In genomic region chr17:72699566-72699965, GRCh38 we compare ENCODE assay signal across 1 cellular context.
TF ChIP-seq lines count a peak whose summit lies in the region.

No MANE protein-coding gene starts in this region.

TF ChIP-seq in IMR-90, 13 proteins besides CTCF, POLR2A, EP300 and RAD21 (continued from another document):
- TF ChIP-seq, protein P1, sequence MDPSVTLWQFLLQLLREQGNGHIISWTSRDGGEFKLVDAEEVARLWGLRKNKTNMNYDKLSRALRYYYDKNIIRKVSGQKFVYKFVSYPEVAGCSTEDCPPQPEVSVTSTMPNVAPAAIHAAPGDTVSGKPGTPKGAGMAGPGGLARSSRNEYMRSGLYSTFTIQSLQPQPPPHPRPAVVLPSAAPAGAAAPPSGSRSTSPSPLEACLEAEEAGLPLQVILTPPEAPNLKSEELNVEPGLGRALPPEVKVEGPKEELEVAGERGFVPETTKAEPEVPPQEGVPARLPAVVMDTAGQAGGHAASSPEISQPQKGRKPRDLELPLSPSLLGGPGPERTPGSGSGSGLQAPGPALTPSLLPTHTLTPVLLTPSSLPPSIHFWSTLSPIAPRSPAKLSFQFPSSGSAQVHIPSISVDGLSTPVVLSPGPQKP (IDR thresholded peaks at IDR 0.05; ENCODE audit: borderline replicate concordance, low read depth, low read length), result no peak
- no peak for TF ChIP-seq SMC3 (IDR thresholded peaks at IDR 0.05; ENCODE audit: low read depth, low read length)
- no peak for TF ChIP-seq MAZ (IDR thresholded peaks at IDR 0.05; ENCODE audit: borderline replicate concordance, low read depth, low read length)
- no peak for TF ChIP-seq USF2 (IDR thresholded peaks at IDR 0.05; ENCODE audit: low read depth, low read length)
- no peak for TF ChIP-seq NFE2L2 (IDR thresholded peaks at IDR 0.05; ENCODE audit: low read depth, low read length)
- TF ChIP-seq CHD1 (IDR thresholded peaks at IDR 0.05; ENCODE audit: low read depth, low read length), result no peak
TF ChIP-seq in IMR-90: peak in this region for 0.
